11 cellular contexts compared by ENCODE assay signal in the genomic region with DNA sequence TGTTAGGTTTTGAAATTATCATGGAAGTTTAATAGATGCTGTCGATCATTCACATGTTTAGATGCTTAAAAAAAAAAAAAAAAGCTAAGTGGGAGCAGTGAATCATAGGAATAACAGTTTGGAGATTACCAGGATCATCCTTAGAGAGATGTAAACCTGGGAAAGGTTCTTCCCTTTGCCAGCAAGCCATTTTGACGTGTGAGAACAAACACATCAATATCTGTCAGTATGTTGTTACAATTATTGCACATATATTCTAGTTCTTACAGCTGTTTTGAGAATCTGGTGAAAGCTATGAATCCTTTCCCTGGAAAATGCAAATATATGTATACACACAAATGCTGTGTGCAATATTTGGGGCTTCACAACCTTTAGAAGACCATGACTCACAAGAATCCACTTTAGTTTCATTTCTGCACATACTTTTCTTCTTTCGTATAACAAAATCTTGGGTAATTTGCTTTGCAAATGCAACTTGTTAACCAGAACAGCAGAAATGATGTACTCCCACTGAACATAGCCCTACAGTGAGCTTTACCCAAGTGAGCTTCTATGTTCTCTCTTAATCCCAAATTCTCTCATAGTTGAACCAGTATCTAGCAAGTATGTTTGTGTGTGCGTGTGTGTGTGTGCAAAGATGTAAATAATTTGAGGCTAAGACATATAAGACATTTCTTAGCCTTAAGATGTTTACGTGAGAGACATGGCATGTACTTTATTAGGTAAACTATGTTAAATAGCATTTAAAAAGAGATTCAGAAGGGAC. TPM values are rescaled to one million over a fixed set of nuclear protein-coding genes. Genes with fewer than 3 reads are reported as not detected.
DNase-seq lines count a peak whose midpoint lies in the region; ATAC-seq and TF ChIP-seq lines count a peak whose summit lies in the region.
"Had no signal": no experiment of that assay in that cellular context is flagged by ENCODE, and none has a peak within 500 bp of the region (broad histone marks: within the 10 kb centered on the region; RNA-seq: fewer than 3 reads in every experiment).

No MANE protein-coding gene starts in this region.

- DNase-seq in activated T-helper 2 cell treated with anti-CD3 and anti-CD28 coated beads, Interferon-gamma antibody, Interleukin-2, Interleukin-4, amounts not matched to agents 10 μg/mL and 5 μg/mL and 100 μg/mL, durations not matched to agents 14 hours and 24 hours and 36 hours (ENCODE audit: low spot score): no peak
- no peak for DNase-seq in iPS-NIHi7 (ENCODE audit: extremely low spot score)
- DNase-seq in right cardiac atrium: no peak
- DNase-seq: NCI-H510A treated with DMSO at 0.1 percent for 48 hours had no signal

- H3K9me3 Mint-ChIP-seq in activated T-helper 2 cell treated with anti-CD3 and anti-CD28 coated beads, Interferon-gamma antibody, Interleukin-2, Interleukin-4, amounts not matched to agents 10 μg/mL and 5 μg/mL and 100 μg/mL, durations not matched to agents 14 hours and 24 hours and 36 hours: no peaks in the 10 kb centered on the region

- intact Hi-C loops in activated T-helper 2 cell treated with anti-CD3 and anti-CD28 coated beads, Interferon-gamma antibody, Interleukin-2, Interleukin-4, amounts not matched to agents 10 μg/mL and 5 μg/mL and 100 μg/mL, durations not matched to agents 14 hours and 24 hours and 36 hours (cut with micrococcal nuclease): loop anchor here (1.0 to 5.0 kb wide), 4 partner anchors 10 to 61 kb away; no protein-coding TSS in a partner anchor
- intact Hi-C loops in right cardiac atrium (cut with DNase I): no loop called here

- no peak for TF ChIP-seq CTCF in 22Rv1 (IDR thresholded peaks at IDR 0.05)

- no peak overlapping the region for H3K4me3 ChIP-seq in right cardiac atrium (ENCODE audit: low read length)
- H3K4me3 ChIP-seq: BLaER1 had no signal

- H3K4me3 Mint-ChIP-seq in activated T-helper 2 cell treated with anti-CD3 and anti-CD28 coated beads, Interferon-gamma antibody, Interleukin-2, Interleukin-4, amounts not matched to agents 10 μg/mL and 5 μg/mL and 100 μg/mL, durations not matched to agents 14 hours and 24 hours and 36 hours (ENCODE audit: low read depth): no peak overlapping the region

- H3K27ac ChIP-seq in 22Rv1: peak overlapping the region; percentile 97
- no peak overlapping the region for H3K27ac ChIP-seq in right cardiac atrium (ENCODE audit: low read length)
- H3K27ac ChIP-seq: BLaER1, parathyroid adenoma had no signal

- H3K4me1 ChIP-seq in right cardiac atrium (ENCODE audit: control insufficient read depth, insufficient read depth, low read length): no peaks in the 10 kb centered on the region
- H3K4me1 ChIP-seq: BLaER1 had no signal

- H3K9me3 ChIP-seq in right cardiac atrium (ENCODE audit: control insufficient read depth, low read length): no peaks in the 10 kb centered on the region
- H3K9me3 ChIP-seq: BLaER1 had no signal

- H3K27me3 Mint-ChIP-seq in activated T-helper 2 cell treated with anti-CD3 and anti-CD28 coated beads, Interferon-gamma antibody, Interleukin-2, Interleukin-4, amounts not matched to agents 10 μg/mL and 5 μg/mL and 100 μg/mL, durations not matched to agents 14 hours and 24 hours and 36 hours (ENCODE audit: low read depth): no peaks in the 10 kb centered on the region

- 82% methylated on average over 5 of the region's 5 CpGs for WGBS in right cardiac atrium

- peak; percentile 51 for ATAC-seq in GM18858 (IDR thresholded peaks at IDR 0.05; ENCODE audit: unreplicated experiment)
- ATAC-seq in HG03175 (IDR thresholded peaks at IDR 0.05; ENCODE audit: unreplicated experiment): peak; percentile 47
- ATAC-seq in GM21576 (IDR thresholded peaks at IDR 0.05; ENCODE audit: unreplicated experiment): no peak
- no peak for ATAC-seq in HG03108 (IDR thresholded peaks at IDR 0.05; ENCODE audit: unreplicated experiment)
- no peak for ATAC-seq in right cardiac atrium

- H3K27me3 ChIP-seq in right cardiac atrium (ENCODE audit: control insufficient read depth, insufficient read depth): no peaks in the 10 kb centered on the region
- H3K27me3 ChIP-seq: BLaER1 had no signal

- peak overlapping the region; percentile 72 for H3K27ac Mint-ChIP-seq in activated T-helper 2 cell treated with anti-CD3 and anti-CD28 coated beads, Interferon-gamma antibody, Interleukin-2, Interleukin-4, amounts not matched to agents 10 μg/mL and 5 μg/mL and 100 μg/mL, durations not matched to agents 14 hours and 24 hours and 36 hours

- H3K4me1 Mint-ChIP-seq in activated T-helper 2 cell treated with anti-CD3 and anti-CD28 coated beads, Interferon-gamma antibody, Interleukin-2, Interleukin-4, amounts not matched to agents 10 μg/mL and 5 μg/mL and 100 μg/mL, durations not matched to agents 14 hours and 24 hours and 36 hours (ENCODE audit: low read depth): peaks cover 47% of the 10 kb centered on the region

- peaks cover 62% of the 10 kb centered on the region for H3K36me3 Mint-ChIP-seq in activated T-helper 2 cell treated with anti-CD3 and anti-CD28 coated beads, Interferon-gamma antibody, Interleukin-2, Interleukin-4, amounts not matched to agents 10 μg/mL and 5 μg/mL and 100 μg/mL, durations not matched to agents 14 hours and 24 hours and 36 hours (ENCODE audit: low read depth)

RNA-seq across cellular contexts. Expression of gene NFKBIZ, which starts 12.1 kb away (rescaled TPM):
- total RNA-seq in activated T-helper 2 cell treated with anti-CD3 and anti-CD28 coated beads, Interferon-gamma antibody, Interleukin-2, Interleukin-4, amounts not matched to agents 10 μg/mL and 5 μg/mL and 100 μg/mL, durations not matched to agents 14 hours and 24 hours and 36 hours: 122 and 140 TPM in 2 replicates
- total RNA-seq in right cardiac atrium: 10 to 100 TPM; 14.2 to 28.4 (median 20.7) TPM
- polyA plus RNA-seq in right cardiac atrium: 9.5 TPM

Comparison
In these comparisons a context has a peak if more than half of its experiments do, and no peak if none do; other contexts are left out.
1. ATAC-seq: peak in GM18858 (single experiment) and HG03175 (single experiment); none in GM21576 (single experiment), HG03108 (single experiment) and right cardiac atrium (0 of 2).